Comparison of ENCODE assay signal across 19 cellular contexts in the genomic region with DNA sequence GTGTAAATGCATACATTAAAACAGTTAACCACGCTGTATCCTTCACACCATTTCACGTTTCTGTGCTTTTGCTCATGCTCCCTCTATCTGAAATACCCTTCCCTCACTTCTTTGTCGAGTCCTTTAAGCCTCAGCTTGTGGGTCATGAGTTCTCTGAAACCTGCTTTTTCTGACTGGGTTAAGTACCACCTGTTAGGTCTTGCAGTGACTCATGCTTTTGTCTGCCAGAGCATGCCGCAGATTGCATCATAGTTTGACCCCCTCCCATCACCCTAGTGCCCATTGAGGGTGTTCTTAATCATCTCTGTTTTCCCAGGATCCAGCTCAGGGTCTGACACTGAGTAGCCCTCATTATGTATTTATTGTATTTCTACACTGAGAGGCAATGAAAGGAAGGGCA.
DNase-seq lines count a peak whose midpoint lies in the region; TF ChIP-seq lines count a peak whose summit lies in the region.
"Had no signal": no experiment of that assay in that cellular context is flagged by ENCODE, and none has a peak within 500 bp of the region (broad histone marks: within the 10 kb centered on the region; RNA-seq: fewer than 3 reads in every experiment).

No MANE protein-coding gene starts in this region.

- peaks cover 0 to 2% (median 0%) of the 10 kb centered on the region in 3 donors for H3K27me3 Mint-ChIP-seq in CD14-positive monocyte (ENCODE audit: low read depth in 3 of 3)
- H3K27me3 Mint-ChIP-seq: activated B cell treated with CpG ODN at 0.5 μM for 24 hours; activated CD8-positive, alpha-beta memory T cell treated with anti-CD3 and anti-CD28 coated beads, Interleukin-2, amount 10 ng/mL, durations not matched to agents 7 days and 5 days had no signal

- no peak overlapping the region for H3K4me3 Mint-ChIP-seq in CD14-positive monocyte
- H3K4me3 Mint-ChIP-seq: activated B cell treated with CpG ODN at 0.5 μM for 24 hours; activated CD8-positive, alpha-beta memory T cell treated with anti-CD3 and anti-CD28 coated beads, Interleukin-2, amount 10 ng/mL, durations not matched to agents 7 days and 5 days; neural progenitor cell; stimulated activated effector memory CD8-positive, alpha-beta T cell treated with anti-CD3 and anti-CD28 coated beads, Interleukin-12 subunit alpha, Interleukin-12 subunit beta, amount 100 ng/mL, for 72 hours had no signal

- no peaks in the 10 kb centered on the region for H3K36me3 ChIP-seq in stomach
- H3K36me3 ChIP-seq: brain microvascular endothelial cell, neural progenitor cell, uterus had no signal

- H3K4me1 ChIP-seq in stomach, result no peaks in the 10 kb centered on the region
- H3K4me1 ChIP-seq: uterus had no signal

- H3K4me1 Mint-ChIP-seq in CD14-positive monocyte, result no peaks in the 10 kb centered on the region
- H3K4me1 Mint-ChIP-seq: activated B cell treated with CpG ODN at 0.5 μM for 24 hours; activated CD8-positive, alpha-beta memory T cell treated with anti-CD3 and anti-CD28 coated beads, Interleukin-2, amount 10 ng/mL, durations not matched to agents 7 days and 5 days; stimulated activated effector memory CD8-positive, alpha-beta T cell treated with anti-CD3 and anti-CD28 coated beads, Interleukin-12 subunit alpha, Interleukin-12 subunit beta, amount 100 ng/mL, for 72 hours had no signal

- H3K9me3 Mint-ChIP-seq in CD14-positive monocyte, result peaks cover 0 to 11% (median 5%) of the 10 kb centered on the region in 7 donors
- H3K9me3 Mint-ChIP-seq: activated B cell treated with CpG ODN at 0.5 μM for 24 hours, neural progenitor cell had no signal

- peak; percentile 77 for DNase-seq in LHCN-M2 (ENCODE audit: low read depth)
- peak; percentile 97 for DNase-seq in NCI-H2107 treated with DMSO at 0.1 percent for 48 hours (lab: John Stamatoyannopoulos, UW; ENCODE audit: unreplicated experiment)
- DNase-seq in OCI-M1 (lab: John Stamatoyannopoulos, UW), result peak; percentile 6
- DNase-seq in kidney tubule cell (ENCODE audit: low spot score), result peak; percentile 4
- DNase-seq in posterior cingulate gyrus, result no peak
- no peak for DNase-seq in CD14-positive monocyte (ENCODE audit: low spot score)
- DNase-seq in stomach, result no peak
- DNase-seq: activated B cell treated with CpG ODN at 0.5 μM for 24 hours; activated CD8-positive, alpha-beta memory T cell treated with anti-CD3 and anti-CD28 coated beads, Interleukin-2, amount 10 ng/mL, durations not matched to agents 7 days and 5 days; activated naive CD4-positive, alpha-beta T cell treated with Interleukin-2 at 50 U/mL for 16 hours; brain microvascular endothelial cell; GF-D8; GM23248; Kasumi-1; right cardiac atrium; stimulated activated CD4-positive, alpha-beta T cell treated with anti-CD3 and anti-CD28 coated beads, Interleukin-4, amount 100 ng/mL, for 24 hours; uterus had no signal

- H3K27me3 ChIP-seq in stomach, result no peaks in the 10 kb centered on the region
- H3K27me3 ChIP-seq: brain microvascular endothelial cell, neural progenitor cell, uterus had no signal

- no peaks in the 10 kb centered on the region for H3K36me3 Mint-ChIP-seq in CD14-positive monocyte
- H3K36me3 Mint-ChIP-seq: activated CD8-positive, alpha-beta memory T cell treated with anti-CD3 and anti-CD28 coated beads, Interleukin-2, amount 10 ng/mL, durations not matched to agents 7 days and 5 days; neural progenitor cell; stimulated activated effector memory CD8-positive, alpha-beta T cell treated with anti-CD3 and anti-CD28 coated beads, Interleukin-12 subunit alpha, Interleukin-12 subunit beta, amount 100 ng/mL, for 72 hours had no signal

- no peak overlapping the region for H3K4me3 ChIP-seq in stomach
- H3K4me3 ChIP-seq: GM23248, neural progenitor cell, uterus had no signal

- no peak for TF ChIP-seq EP300 in stomach (IDR thresholded peaks at IDR 0.05)

- intact Hi-C loops in posterior cingulate gyrus (cut with DNase I), result no loop called here
- intact Hi-C loops in CD14-positive monocyte (cut with micrococcal nuclease), result no loop called here
- intact Hi-C loops in stomach (cut with DNase I; ENCODE audit: low total_unique reads), result no loop called here

- H3K9me3 ChIP-seq in stomach, result no peaks in the 10 kb centered on the region
- H3K9me3 ChIP-seq: uterus had no signal

- H3K27ac ChIP-seq in stomach, result no peak overlapping the region
- H3K27ac ChIP-seq: brain microvascular endothelial cell, GM23248, neural progenitor cell, uterus had no signal

- TF ChIP-seq CTCF in CD14-positive monocyte (IDR thresholded peaks at IDR 0.05), result no peak
- TF ChIP-seq CTCF in stomach (IDR thresholded peaks at IDR 0.05), result no peak

- no peak overlapping the region for H3K27ac Mint-ChIP-seq in CD14-positive monocyte
- H3K27ac Mint-ChIP-seq: activated B cell treated with CpG ODN at 0.5 μM for 24 hours; activated CD8-positive, alpha-beta memory T cell treated with anti-CD3 and anti-CD28 coated beads, Interleukin-2, amount 10 ng/mL, durations not matched to agents 7 days and 5 days; neural progenitor cell; stimulated activated effector memory CD8-positive, alpha-beta T cell treated with anti-CD3 and anti-CD28 coated beads, Interleukin-12 subunit alpha, Interleukin-12 subunit beta, amount 100 ng/mL, for 72 hours had no signal

- no peak for TF ChIP-seq POLR2A in stomach (IDR thresholded peaks at IDR 0.05)

- WGBS in stomach, 5 donors, result 50 to 66% (median 59%) methylated on average over 4 of the region's 4 CpGs

Comparison
In these comparisons a context has a peak if more than half of its experiments do, and no peak if none do; other contexts are left out.
1. DNase-seq: peak in LHCN-M2 (single experiment), NCI-H2107 treated with DMSO at 0.1 percent for 48 hours (single experiment), OCI-M1 (single experiment) and kidney tubule cell (single experiment); none in posterior cingulate gyrus (0 of 10), CD14-positive monocyte (single experiment) and stomach (single experiment).